ENCODE assay signal across 15 cellular contexts in genomic region chr2:76197428-76197827, GRCh38.
"Had no signal": no experiment of that assay in that cellular context is flagged by ENCODE, and none has a peak within 500 bp of the region (broad histone marks: within the 10 kb centered on the region; RNA-seq: fewer than 3 reads in every experiment).

No MANE protein-coding gene starts in this region.

- H3K27ac ChIP-seq: colonic mucosa, skin epidermis, suprapubic skin, upper lobe of left lung had no signal

- H3K27ac Mint-ChIP-seq: activated naive CD8-positive, alpha-beta T cell treated with anti-CD3 and anti-CD28 coated beads, Interleukin-2, amount 10 ng/mL, durations not matched to agents 7 days and 5 days; activated T-helper 1 cell treated with anti-CD3 and anti-CD28 coated beads, Interleukin-12 subunit alpha, Interleukin-12 subunit beta, Interleukin-2, Interleukin-4 antibody, amounts not matched to agents 30 ng/mL and 10 ng/mL and 1 ng/mL, durations not matched to agents 14 hours and 24 hours and 36 hours; brain; memory B cell; naive thymus-derived CD8-positive, alpha-beta T cell; stimulated activated naive CD8-positive, alpha-beta T cell treated with anti-CD3 and anti-CD28 coated beads, Interleukin-15, Interleukin-2, amounts not matched to agents 100 ng/mL and 50 ng/mL, for 24 hours had no signal

- H3K4me3 Mint-ChIP-seq: activated naive CD8-positive, alpha-beta T cell treated with anti-CD3 and anti-CD28 coated beads, Interleukin-2, amount 10 ng/mL, durations not matched to agents 7 days and 5 days; activated T-helper 1 cell treated with anti-CD3 and anti-CD28 coated beads, Interleukin-12 subunit alpha, Interleukin-12 subunit beta, Interleukin-2, Interleukin-4 antibody, amounts not matched to agents 30 ng/mL and 10 ng/mL and 1 ng/mL, durations not matched to agents 14 hours and 24 hours and 36 hours; brain; memory B cell; naive thymus-derived CD8-positive, alpha-beta T cell; stimulated activated naive CD8-positive, alpha-beta T cell treated with anti-CD3 and anti-CD28 coated beads, Interleukin-15, Interleukin-2, amounts not matched to agents 100 ng/mL and 50 ng/mL, for 24 hours had no signal

- ATAC-seq: esophagus mucosa; left ventricle myocardium superior; naive thymus-derived CD8-positive, alpha-beta T cell had no signal

- H3K9me3 Mint-ChIP-seq: activated naive CD8-positive, alpha-beta T cell treated with anti-CD3 and anti-CD28 coated beads, Interleukin-2, amount 10 ng/mL, durations not matched to agents 7 days and 5 days; activated T-helper 1 cell treated with anti-CD3 and anti-CD28 coated beads, Interleukin-12 subunit alpha, Interleukin-12 subunit beta, Interleukin-2, Interleukin-4 antibody, amounts not matched to agents 30 ng/mL and 10 ng/mL and 1 ng/mL, durations not matched to agents 14 hours and 24 hours and 36 hours; memory B cell; stimulated activated naive CD8-positive, alpha-beta T cell treated with anti-CD3 and anti-CD28 coated beads, Interleukin-15, Interleukin-2, amounts not matched to agents 100 ng/mL and 50 ng/mL, for 24 hours had no signal

- H3K4me3 ChIP-seq: colonic mucosa, skin epidermis, suprapubic skin, upper lobe of left lung had no signal

- H3K36me3 Mint-ChIP-seq: activated naive CD8-positive, alpha-beta T cell treated with anti-CD3 and anti-CD28 coated beads, Interleukin-2, amount 10 ng/mL, durations not matched to agents 7 days and 5 days; brain; memory B cell; naive thymus-derived CD8-positive, alpha-beta T cell had no signal

- H3K36me3 ChIP-seq: colonic mucosa, suprapubic skin, upper lobe of left lung had no signal

- H3K9me3 ChIP-seq: colonic mucosa, suprapubic skin, upper lobe of left lung had no signal

- H3K27me3 ChIP-seq: colonic mucosa, suprapubic skin, upper lobe of left lung had no signal

- FAIRE-seq: kidney had no signal

- DNase-seq: activated naive CD4-positive, alpha-beta T cell; activated naive CD8-positive, alpha-beta T cell treated with anti-CD3 and anti-CD28 coated beads, Interleukin-2, amount 10 ng/mL, durations not matched to agents 7 days and 5 days; central memory CD4-positive, alpha-beta T cell; kidney had no signal

- H3K27me3 Mint-ChIP-seq: activated naive CD8-positive, alpha-beta T cell treated with anti-CD3 and anti-CD28 coated beads, Interleukin-2, amount 10 ng/mL, durations not matched to agents 7 days and 5 days; brain; memory B cell; naive thymus-derived CD8-positive, alpha-beta T cell; stimulated activated naive CD8-positive, alpha-beta T cell treated with anti-CD3 and anti-CD28 coated beads, Interleukin-15, Interleukin-2, amounts not matched to agents 100 ng/mL and 50 ng/mL, for 24 hours had no signal

- H3K4me1 Mint-ChIP-seq: activated naive CD8-positive, alpha-beta T cell treated with anti-CD3 and anti-CD28 coated beads, Interleukin-2, amount 10 ng/mL, durations not matched to agents 7 days and 5 days; brain; memory B cell; naive thymus-derived CD8-positive, alpha-beta T cell had no signal

- H3K4me1 ChIP-seq: colonic mucosa, suprapubic skin, upper lobe of left lung had no signal
